29 cellular contexts compared by ENCODE assay signal in genomic region chr6:47298475-47298874, GRCh38.
"Had no signal": no experiment of that assay in that cellular context is flagged by ENCODE, and none has a peak within 500 bp of the region (broad histone marks: within the 10 kb centered on the region; RNA-seq: fewer than 3 reads in every experiment).

No MANE protein-coding gene starts in this region.

- H3K27ac ChIP-seq: Peyer's patch, SJSA1, WERI-Rb-1 had no signal

- H3K9ac ChIP-seq: SK-N-SH had no signal

- DNase-seq: activated CD4-positive, alpha-beta memory T cell treated with anti-CD3 and anti-CD28 coated beads, Interleukin-2, amount 10 ng/mL, durations not matched to agents 7 days and 5 days; activated CD4-positive, alpha-beta T cell treated with anti-CD3 and anti-CD28 coated beads for 1 hour; activated CD4-positive, alpha-beta T cell treated with anti-CD3 and anti-CD28 coated beads for 48 hours; activated CD4-positive, CD25-positive, alpha-beta regulatory T cell; activated CD8-positive, alpha-beta memory T cell treated with anti-CD3 and anti-CD28 coated beads for 24 hours; activated CD8-positive, alpha-beta memory T cell treated with anti-CD3 and anti-CD28 coated beads, Interleukin-2, amount 10 ng/mL, durations not matched to agents 7 days and 5 days; activated CD8-positive, alpha-beta memory T cell treated with anti-CD3 and anti-CD28 coated beads, Interleukin-2, amount 50 U/mL, for 48 hours; activated effector memory CD4-positive, alpha-beta T cell treated with Interleukin-2 at 50 U/mL for 16 hours; activated naive CD4-positive, alpha-beta T cell treated with anti-CD3 and anti-CD28 coated beads, Interleukin-2, amount 10 ng/mL, durations not matched to agents 7 days and 5 days; activated naive CD8-positive, alpha-beta T cell treated with anti-CD3 and anti-CD28 coated beads, Interleukin-2, amount 50 U/mL, for 24 hours; activated T-cell treated with anti-CD3 and anti-CD28 coated beads, Interleukin-2, amount 50 U/mL, for 48 hours; anterior cingulate cortex; caudate nucleus; cerebellar nuclear complex; Karpas-422; NCI-H1105; NCI-H1417 treated with DMSO at 0.1 percent for 48 hours; NCI-H1930; NCI-H2081 treated with DMSO at 0.1 percent for 48 hours; NCI-H345; NCI-H526; Peyer's patch; RPMI8226; SHP77 treated with DMSO at 0.1 percent for 48 hours; SK-N-SH; WERI-Rb-1 had no signal

- FAIRE-seq: bronchial epithelial cell, TTC549 had no signal

- H3K4me3 ChIP-seq: Peyer's patch, SJSA1 had no signal

- H3K36me3 ChIP-seq: Peyer's patch, SJSA1 had no signal

- H3K4me1 ChIP-seq: SJSA1 had no signal

- H3K4me2 ChIP-seq: SK-N-SH had no signal

- H3K27me3 ChIP-seq: Peyer's patch, SJSA1 had no signal

- ATAC-seq: activated CD8-positive, alpha-beta memory T cell treated with anti-CD3 and anti-CD28 coated beads, Interleukin-2, amount 10 ng/mL, durations not matched to agents 7 days and 5 days; activated naive CD8-positive, alpha-beta T cell treated with anti-CD3 and anti-CD28 coated beads, Interleukin-2, amount 50 U/mL, for 24 hours had no signal

- H3K9me3 ChIP-seq: Peyer's patch, SJSA1, SK-N-SH had no signal
